In genomic region chr3:136120373-136121348, GRCh38 we compare ENCODE assay signal across 13 cellular contexts.
A peak's percentile ranks its signal among the peaks of the same experiment; 100 is the strongest.
DNase-seq lines count a peak whose midpoint lies in the region; ATAC-seq and TF ChIP-seq lines count a peak whose summit lies in the region.
"Had no signal": no experiment of that assay in that cellular context is flagged by ENCODE, and none has a peak within 500 bp of the region (broad histone marks: within the 10 kb centered on the region; RNA-seq: fewer than 3 reads in every experiment).

No MANE protein-coding gene starts in this region.

- H4K91ac ChIP-seq in IMR-90 (ENCODE audit: insufficient read depth, low read depth, low read length), result no peak overlapping the region

- no peak overlapping the region for H4K5ac ChIP-seq in IMR-90 (ENCODE audit: low read depth, low read length)

- H3K27ac ChIP-seq in IMR-90 (ENCODE audit: insufficient read depth, low read length), result no peak overlapping the region
- H3K27ac ChIP-seq: dorsolateral prefrontal cortex, hepatocyte had no signal

- H3K4me1 Mint-ChIP-seq in stimulated activated effector memory CD8-positive, alpha-beta T cell treated with anti-CD3 and anti-CD28 coated beads, Interleukin-12 subunit alpha, Interleukin-12 subunit beta, amount 100 ng/mL, for 72 hours, result no peaks in the 10 kb centered on the region
- H3K4me1 Mint-ChIP-seq: neural crest cell had no signal

- no peaks in the 10 kb centered on the region for H3K9me1 ChIP-seq in IMR-90 (ENCODE audit: insufficient read depth, low read length)

- no peaks in the 10 kb centered on the region for H4K20me1 ChIP-seq in IMR-90 (ENCODE audit: insufficient read depth, low read length)

- H3K4me1 ChIP-seq in IMR-90 (ENCODE audit: control insufficient read depth, insufficient read depth, low read length), result no peaks in the 10 kb centered on the region

- H3K18ac ChIP-seq in IMR-90 (ENCODE audit: low read depth, low read length), result no peak overlapping the region

- no peak overlapping the region for H3K4me3 ChIP-seq in IMR-90 (ENCODE audit: insufficient read depth, low read depth, low read length)
- H3K4me3 ChIP-seq: dorsolateral prefrontal cortex, hepatocyte had no signal

- no TSS peak for BruUV-seq in IMR-90 (replicated peaks; lab: Mats Ljungman, UMichigan)

- peak; percentile 78 for ATAC-seq in GM19043 (IDR thresholded peaks at IDR 0.05; ENCODE audit: low read depth, unreplicated experiment)
- peak; percentile 75 for ATAC-seq in HG02759 (IDR thresholded peaks at IDR 0.05; ENCODE audit: unreplicated experiment)
- peak; percentile 24; the same call in 1 of the 2 replicates for ATAC-seq in IMR-90 (ENCODE audit: low read depth)
- ATAC-seq in stimulated activated effector memory CD8-positive, alpha-beta T cell treated with anti-CD3 and anti-CD28 coated beads, Interleukin-12 subunit alpha, Interleukin-12 subunit beta, amount 100 ng/mL, for 72 hours, result no peak
- no peak for ATAC-seq in stimulated activated naive CD8-positive, alpha-beta T cell treated with anti-CD3 and anti-CD28 coated beads, Interleukin-15, Interleukin-2, amounts not matched to agents 100 U/mL and 50 U/mL, for 24 hours

- in situ Hi-C loops in IMR-90 (cut with MboI; ENCODE audit: low sequenced_read_pairs), result no loop called here

- H2AK5ac ChIP-seq in IMR-90 (ENCODE audit: low read depth, low read length), result no peak overlapping the region

- no peak overlapping the region for H4K8ac ChIP-seq in IMR-90 (ENCODE audit: low read depth in 2 of 2, low read length in 2 of 2)

- no peak for TF ChIP-seq POLR2A in IMR-90 (IDR thresholded peaks at IDR 0.05; ENCODE audit: low read depth, low read length)

- peaks cover 6% of the 10 kb centered on the region for H3K9me3 Mint-ChIP-seq in stimulated activated effector memory CD8-positive, alpha-beta T cell treated with anti-CD3 and anti-CD28 coated beads, Interleukin-12 subunit alpha, Interleukin-12 subunit beta, amount 100 ng/mL, for 72 hours

- no peak overlapping the region for H3K9ac ChIP-seq in IMR-90 (ENCODE audit: low read depth, low read length)

- H3K27ac Mint-ChIP-seq in stimulated activated effector memory CD8-positive, alpha-beta T cell treated with anti-CD3 and anti-CD28 coated beads, Interleukin-12 subunit alpha, Interleukin-12 subunit beta, amount 100 ng/mL, for 72 hours, result no peak overlapping the region

- H2AFZ ChIP-seq in IMR-90 (replicated peaks; ENCODE audit: low read length, poor library complexity), result no peak overlapping the region
- H2AFZ ChIP-seq: hepatocyte had no signal

- CTCF ChIA-PET in IMR-90 (lab: Yijun Ruan, JAX), result no interaction called here

- no peak overlapping the region for H2BK120ac ChIP-seq in IMR-90 (ENCODE audit: low read depth, low read length)

- peaks cover 0 to 3% of the 10 kb centered on the region in 2 experiments; a peak in 1 of 4 replicates for H3K79me1 ChIP-seq in IMR-90 (ENCODE audit: low read depth in 1 of 2, low read length in 2 of 2)

- H3K56ac ChIP-seq in IMR-90 (ENCODE audit: extremely low read depth, insufficient read depth, low read length), result no peak overlapping the region

- H3K23ac ChIP-seq in IMR-90 (ENCODE audit: low read depth, low read length), result no peak overlapping the region

- H3K4me2 ChIP-seq in IMR-90 (ENCODE audit: low read depth, low read length), result no peak overlapping the region
- H3K4me2 ChIP-seq: hepatocyte had no signal

- H3K27me3 ChIP-seq in IMR-90 (ENCODE audit: control insufficient read depth, insufficient read depth, low read length), result no peaks in the 10 kb centered on the region
- H3K27me3 ChIP-seq: dorsolateral prefrontal cortex, hepatocyte had no signal

- no peak for TF ChIP-seq RAD21 in IMR-90 (IDR thresholded peaks at IDR 0.05; ENCODE audit: low read length)

- no peak for TF ChIP-seq CTCF in IMR-90 (conservative IDR thresholded peaks at IDR 0.05; ENCODE audit: low read depth, low read length)

- H2BK20ac ChIP-seq in IMR-90 (ENCODE audit: low read depth, low read length), result no peak overlapping the region

- WGBS in IMR-90 (ENCODE audit: extremely low coverage in 2 of 2, insufficient read length in 1 of 2), 2 experiments, result 100% methylated on average over 3 of the region's 8 CpGs; no CpG with 5 or more reads in 1 of the 2 experiments

- intact Hi-C loops in IMR-90 (cut with micrococcal nuclease), result no loop called here

- no peak overlapping the region for H2BK15ac ChIP-seq in IMR-90 (ENCODE audit: low read depth, low read length)

- dilution Hi-C loops in IMR-90 (cut with HindIII; ENCODE audit: low sequenced_read_pairs, unreplicated experiment), result no loop called here

- POLR2A ChIA-PET in IMR-90 (lab: Charles Lee; ENCODE audit: unreplicated experiment), result no interaction called here

- peaks cover 3% of the 10 kb centered on the region; the same call in 1 of the 2 replicates for H3K36me3 ChIP-seq in IMR-90 (ENCODE audit: control insufficient read depth, insufficient read depth, low read length)

- no peak overlapping the region for H3K14ac ChIP-seq in IMR-90 (replicated peaks; ENCODE audit: low read depth, low read length)

- H3K4ac ChIP-seq in IMR-90 (ENCODE audit: low read depth, low read length), result no peak overlapping the region

- DNase-seq in IMR-90 (peak; percentile 12), myocyte (ENCODE audit: low read depth) (peak; percentile 32), anterior cingulate cortex (lab: John Stamatoyannopoulos, UW) (no peak), D341Med (ENCODE audit: low spot score) (no peak)
- no peak for DNase-seq in stimulated activated effector memory CD8-positive, alpha-beta T cell treated with anti-CD3 and anti-CD28 coated beads, Interleukin-12 subunit alpha, Interleukin-12 subunit beta, amount 100 ng/mL, for 72 hours (ENCODE audit: low spot score in 2 of 2)
- DNase-seq in stimulated activated naive CD8-positive, alpha-beta T cell treated with anti-CD3 and anti-CD28 coated beads, Interleukin-15, Interleukin-2, amounts not matched to agents 100 U/mL and 50 U/mL, for 24 hours, result no peak
- DNase-seq: activated T-cell treated with anti-CD3 and anti-CD28 coated beads, Interleukin-2, amount 50 U/mL, for 48 hours; dorsolateral prefrontal cortex; MM.1S had no signal

- no peak overlapping the region for H3K4me3 Mint-ChIP-seq in stimulated activated effector memory CD8-positive, alpha-beta T cell treated with anti-CD3 and anti-CD28 coated beads, Interleukin-12 subunit alpha, Interleukin-12 subunit beta, amount 100 ng/mL, for 72 hours
- H3K4me3 Mint-ChIP-seq: neural crest cell had no signal

- no peaks in the 10 kb centered on the region for H3K36me3 Mint-ChIP-seq in stimulated activated effector memory CD8-positive, alpha-beta T cell treated with anti-CD3 and anti-CD28 coated beads, Interleukin-12 subunit alpha, Interleukin-12 subunit beta, amount 100 ng/mL, for 72 hours

- H2BK5ac ChIP-seq in IMR-90 (ENCODE audit: low read depth, low read length, poor library complexity, severe bottlenecking), result no peak overlapping the region

- H3K9me3 ChIP-seq in IMR-90 (ENCODE audit: control insufficient read depth, insufficient read depth, low read length), result no peaks in the 10 kb centered on the region

- H2AK9ac ChIP-seq in IMR-90 (replicated peaks; ENCODE audit: low read depth, low read length, poor library complexity), result no peak overlapping the region

TF ChIP-seq in IMR-90, 13 proteins besides CTCF, POLR2A, EP300 and RAD21:
- TF ChIP-seq RFX5 (IDR thresholded peaks at IDR 0.05; ENCODE audit: low read depth, low read length), result no peak

Comparison
In these comparisons a context has a peak if more than half of its experiments do, and no peak if none do; other contexts are left out.
1. ATAC-seq: peak in GM19043 (single experiment), HG02759 (single experiment) and IMR-90 (single experiment); none in stimulated activated effector memory CD8-positive, alpha-beta T cell treated with anti-CD3 and anti-CD28 coated beads, Interleukin-12 subunit alpha, Interleukin-12 subunit beta, amount 100 ng/mL, for 72 hours (single experiment) and stimulated activated naive CD8-positive, alpha-beta T cell treated with anti-CD3 and anti-CD28 coated beads, Interleukin-15, Interleukin-2, amounts not matched to agents 100 U/mL and 50 U/mL, for 24 hours (single experiment).
2. DNase-seq: peak in IMR-90 (single experiment) and myocyte (single experiment); none in stimulated activated effector memory CD8-positive, alpha-beta T cell treated with anti-CD3 and anti-CD28 coated beads, Interleukin-12 subunit alpha, Interleukin-12 subunit beta, amount 100 ng/mL, for 72 hours (0 of 2), stimulated activated naive CD8-positive, alpha-beta T cell treated with anti-CD3 and anti-CD28 coated beads, Interleukin-15, Interleukin-2, amounts not matched to agents 100 U/mL and 50 U/mL, for 24 hours (single experiment), anterior cingulate cortex (0 of 58) and D341Med (single experiment).